ENCODE assay signal across 1 cellular context in genomic region chr19:45691516-45692186, GRCh38.
A peak's percentile ranks its signal among the peaks of the same experiment; 100 is the strongest.
TF ChIP-seq lines count a peak whose summit lies in the region.

Gene SNRPD2 (minus strand): TSS chr19:45691953. CDS start chr19:45691888, 65 bp downstream.

TF ChIP-seq in GM12878, 131 proteins besides CTCF, POLR2A, EP300 and RAD21 (continued from another document and continues in another):
- TF ChIP-seq BCLAF1 (IDR thresholded peaks at IDR 0.05), result no peak
- no peak for TF ChIP-seq ATF2 (IDR thresholded peaks at IDR 0.05; ENCODE audit: low read length)
- no peak for TF ChIP-seq USF1 (IDR thresholded peaks at IDR 0.05; ENCODE audit: borderline replicate concordance, extremely low read length, insufficient read depth, low read depth, low read length)
- no peak for TF ChIP-seq SMC3 (IDR thresholded peaks at IDR 0.05; ENCODE audit: borderline replicate concordance, low read length)
- no peak for TF ChIP-seq SIX5 (IDR thresholded peaks at IDR 0.05; ENCODE audit: low read depth, low read length, severe bottlenecking)
- no peak for TF ChIP-seq CEBPZ (IDR thresholded peaks at IDR 0.05; ENCODE audit: low read depth, low read length)
- no peak for TF ChIP-seq NR2C2 (IDR thresholded peaks at IDR 0.05; ENCODE audit: borderline replicate concordance, control insufficient read depth, insufficient read length, low read depth)
- TF ChIP-seq CEBPB (IDR thresholded peaks at IDR 0.05; ENCODE audit: borderline replicate concordance in 1 of 2, low read depth in 2 of 2, low read length in 2 of 2), result no peak
- peak; percentile 99 for TF ChIP-seq SIN3A (IDR thresholded peaks at IDR 0.05; ENCODE audit: low read depth, low read length)
- no peak for TF ChIP-seq ETV6 (conservative IDR thresholded peaks at IDR 0.05 in 1 of 2, IDR thresholded peaks at IDR 0.05 in 1 of 2; ENCODE audit: borderline replicate concordance in 1 of 2, low read depth in 1 of 2)
- TF ChIP-seq EED (IDR thresholded peaks at IDR 0.05; ENCODE audit: low read depth), result no peak
- TF ChIP-seq ZBTB33 (IDR thresholded peaks at IDR 0.05), result no peak
- TF ChIP-seq ZNF217 (IDR thresholded peaks at IDR 0.05), result no peak
- no peak for TF ChIP-seq MYC (IDR thresholded peaks at IDR 0.05; ENCODE audit: insufficient read depth, insufficient read length, insufficient replicate concordance, low read length, severe bottlenecking)
- TF ChIP-seq SUZ12 (IDR thresholded peaks at IDR 0.05; ENCODE audit: unreplicated experiment), result no peak
- no peak for TF ChIP-seq ZBTB4 (CRISPR knock-in tag; IDR thresholded peaks at IDR 0.05)
- TF ChIP-seq RBBP5 (conservative IDR thresholded peaks at IDR 0.05), result no peak
- TF ChIP-seq MLLT1 (IDR thresholded peaks at IDR 0.05), result peak; percentile 6; the same call in 1 of the 2 replicates
- TF ChIP-seq HSF1 (IDR thresholded peaks at IDR 0.05; ENCODE audit: low read depth, low read length), result no peak
- TF ChIP-seq MTA3 (IDR thresholded peaks at IDR 0.05; ENCODE audit: borderline replicate concordance, low read length), result no peak
- no peak for TF ChIP-seq KDM1A (IDR thresholded peaks at IDR 0.05; ENCODE audit: borderline replicate concordance)
- TF ChIP-seq ZBTB40 (IDR thresholded peaks at IDR 0.05; ENCODE audit: borderline replicate concordance), result peak; percentile 95
- peak; percentile 58; the same call in 1 of the 2 replicates for TF ChIP-seq TBL1XR1 (IDR thresholded peaks at IDR 0.05; ENCODE audit: low read depth, low read length)
- no peak for TF ChIP-seq SREBF1 (IDR thresholded peaks at IDR 0.05; ENCODE audit: low read length)
- TF ChIP-seq IRF3 (IDR thresholded peaks at IDR 0.05), result no peak
- no peak for TF ChIP-seq PAX8 (IDR thresholded peaks at IDR 0.05)
- no peak for TF ChIP-seq MEF2A (IDR thresholded peaks at IDR 0.05; ENCODE audit: insufficient read depth, low read depth, low read length)
- TF ChIP-seq RAD51 (IDR thresholded peaks at IDR 0.05), result no peak
- peak; percentile 40 for TF ChIP-seq SMAD1 (IDR thresholded peaks at IDR 0.05; ENCODE audit: low read depth, partially characterized antibody)
